ENCODE assay signal across 8 cellular contexts in genomic region chr13:48304132-48304876, GRCh38. TPM values are rescaled to one million over a fixed set of nuclear protein-coding genes. Genes with fewer than 3 reads are reported as not detected.
A peak's percentile ranks its signal among the peaks of the same experiment; 100 is the strongest.
DNase-seq lines count a peak whose midpoint lies in the region; ATAC-seq and TF ChIP-seq lines count a peak whose summit lies in the region.

No MANE protein-coding gene starts in this region.

- H3K4me1 ChIP-seq in endocrine pancreas (ENCODE audit: control insufficient read depth, insufficient read depth, low read length) (peaks cover 10% of the 10 kb centered on the region), mesenchymal stem cell (ENCODE audit: control insufficient read depth, insufficient read depth, low read depth, low read length) (peaks cover 3% of the 10 kb centered on the region), tibial nerve (peaks cover 0 to 42% (median 7%) of the 10 kb centered on the region in 4 donors)

- peak overlapping the region in 1 of 2 experiments; percentile 98 for H3K14ac ChIP-seq in mesenchymal stem cell (ENCODE audit: low read length in 2 of 2)

- H2AFZ ChIP-seq in mesenchymal stem cell (ENCODE audit: low read depth, low read length), result peak overlapping the region; percentile 99

- TF ChIP-seq CTCF in tibial nerve (IDR thresholded peaks at IDR 0.05), result no peak

- peak overlapping the region; percentile 91 for H3K9ac ChIP-seq in endocrine pancreas (ENCODE audit: control insufficient read depth, insufficient read depth, low read length)
- peak overlapping the region; percentile 99 for H3K9ac ChIP-seq in mesenchymal stem cell (ENCODE audit: low read length)

- TF ChIP-seq POLR2A in tibial nerve (IDR thresholded peaks at IDR 0.05), result no peak

- H3K27ac ChIP-seq in mesenchymal stem cell (ENCODE audit: low read length, poor library complexity, severe bottlenecking), result peak overlapping the region; percentile 22
- H3K27ac ChIP-seq in tibial nerve, result peak overlapping the region; percentile 89 to 100 (median 99)

- H4K91ac ChIP-seq in mesenchymal stem cell (ENCODE audit: low read length), result peak overlapping the region; percentile 73

- DNase-seq in activated CD4-positive, alpha-beta T cell treated with anti-CD3 and anti-CD28 coated beads, Interleukin-2, amount 10 ng/mL, durations not matched to agents 24 days and 14 days, result peak; percentile 81
- DNase-seq in activated CD4-positive, alpha-beta T cell treated with anti-CD3 and anti-CD28 coated beads, Interleukin-2, amount 50 U/mL, for 4 hours, result no peak
- DNase-seq in HT-29 (ENCODE audit: low spot score), result peak; percentile 74
- DNase-seq in T-helper 2 cell treated with Interferon-gamma antibody and Interleukin-4, amounts not matched to agents 5 μg/mL and 100 μg/mL, for 36 hours (ENCODE audit: low spot score), result no peak
- peak; percentile 77 for DNase-seq in mesenchymal stem cell
- DNase-seq in tibial nerve (ENCODE audit: low spot score in 2 of 2), result peak in 1 of 2 donors; percentile 47

- peak in 1 of 2 donors; percentile 45 for TF ChIP-seq EP300 in tibial nerve (IDR thresholded peaks at IDR 0.05)

- peak overlapping the region; percentile 87 for H2BK5ac ChIP-seq in mesenchymal stem cell (ENCODE audit: low read depth, low read length, poor library complexity, severe bottlenecking)

- H3K9me3 Mint-ChIP-seq in activated CD4-positive, alpha-beta T cell treated with anti-CD3 and anti-CD28 coated beads, Interleukin-2, amount 10 ng/mL, durations not matched to agents 24 days and 14 days, result no peaks in the 10 kb centered on the region
- H3K9me3 Mint-ChIP-seq in T-helper 2 cell treated with Interferon-gamma antibody and Interleukin-4, amounts not matched to agents 5 μg/mL and 100 μg/mL, for 36 hours, result no peaks in the 10 kb centered on the region

- H3K23ac ChIP-seq in mesenchymal stem cell (ENCODE audit: low read length in 2 of 2), result peak overlapping the region in 1 of 2 experiments; percentile 93

- peak overlapping the region; percentile 74 for H3K4me3 ChIP-seq in endocrine pancreas (ENCODE audit: control insufficient read depth, insufficient read depth, low read length)
- H3K4me3 ChIP-seq in mesenchymal stem cell (ENCODE audit: insufficient read depth in 1 of 2, low read depth in 1 of 2, low read length in 2 of 2), result peak overlapping the region; percentile 88 to 93
- H3K4me3 ChIP-seq in tibial nerve, result peak overlapping the region; percentile 67 to 96 (median 77)

- H3K18ac ChIP-seq in mesenchymal stem cell (ENCODE audit: low read depth in 1 of 2, low read length in 2 of 2), result peak overlapping the region; percentile 98 to 99

- intact Hi-C loops in activated CD4-positive, alpha-beta T cell treated with anti-CD3 and anti-CD28 coated beads, Interleukin-2, amount 10 ng/mL, durations not matched to agents 24 days and 14 days (cut with micrococcal nuclease), result loop anchor here (1.0 to 10.0 kb wide), 6 partner anchors 39 to 1630 kb away; partner anchors contain the start of genes FNDC3A, ITM2B and SPRYD7

- no peak overlapping the region for H2BK12ac ChIP-seq in mesenchymal stem cell (ENCODE audit: low read length in 2 of 2)

- peak overlapping the region; percentile 77 for H2BK120ac ChIP-seq in mesenchymal stem cell (ENCODE audit: low read depth, low read length)

- peak overlapping the region; percentile 87 for H4K8ac ChIP-seq in mesenchymal stem cell (ENCODE audit: low read length)

- H3K79me1 ChIP-seq in mesenchymal stem cell (replicated peaks; ENCODE audit: low read length, poor library complexity, severe bottlenecking), result no peaks in the 10 kb centered on the region

- peak overlapping the region; percentile 80 for H2BK15ac ChIP-seq in mesenchymal stem cell (ENCODE audit: low read depth, poor library complexity, severe bottlenecking)

- ATAC-seq in GM21526 (IDR thresholded peaks at IDR 0.05; ENCODE audit: low FRiP score, unreplicated experiment), result peak; percentile 78

- H3K27ac Mint-ChIP-seq in activated CD4-positive, alpha-beta T cell treated with anti-CD3 and anti-CD28 coated beads, Interleukin-2, amount 10 ng/mL, durations not matched to agents 24 days and 14 days, result peak overlapping the region; percentile 98
- H3K27ac Mint-ChIP-seq in T-helper 2 cell treated with Interferon-gamma antibody and Interleukin-4, amounts not matched to agents 5 μg/mL and 100 μg/mL, for 36 hours, result peak overlapping the region; percentile 96

- H3K4me2 ChIP-seq in mesenchymal stem cell (ENCODE audit: low read length, poor library complexity, severe bottlenecking), result peak overlapping the region; percentile 81

- peak overlapping the region; percentile 89 to 97 for H3K4ac ChIP-seq in mesenchymal stem cell (ENCODE audit: low read depth in 1 of 2, low read length in 2 of 2)

- H3K36me3 Mint-ChIP-seq in activated CD4-positive, alpha-beta T cell treated with anti-CD3 and anti-CD28 coated beads, Interleukin-2, amount 10 ng/mL, durations not matched to agents 24 days and 14 days (ENCODE audit: low read depth), result peaks cover 17% of the 10 kb centered on the region
- peaks cover 20% of the 10 kb centered on the region for H3K36me3 Mint-ChIP-seq in T-helper 2 cell treated with Interferon-gamma antibody and Interleukin-4, amounts not matched to agents 5 μg/mL and 100 μg/mL, for 36 hours (ENCODE audit: low read depth)

- H3K27me3 Mint-ChIP-seq in activated CD4-positive, alpha-beta T cell treated with anti-CD3 and anti-CD28 coated beads, Interleukin-2, amount 10 ng/mL, durations not matched to agents 24 days and 14 days, result no peaks in the 10 kb centered on the region
- H3K27me3 Mint-ChIP-seq in T-helper 2 cell treated with Interferon-gamma antibody and Interleukin-4, amounts not matched to agents 5 μg/mL and 100 μg/mL, for 36 hours (ENCODE audit: low read depth), result no peaks in the 10 kb centered on the region

- H3K36me3 ChIP-seq in endocrine pancreas (ENCODE audit: control insufficient read depth, insufficient read depth, low read length) (no peaks in the 10 kb centered on the region), mesenchymal stem cell (ENCODE audit: control insufficient read depth in 1 of 2, insufficient read depth in 2 of 2, low read depth in 1 of 2, low read length in 2 of 2) (peaks cover 2 to 10% of the 10 kb centered on the region in 2 experiments), tibial nerve (peaks cover 0 to 8% (median 0%) of the 10 kb centered on the region in 3 donors)

- H3K27me3 ChIP-seq in endocrine pancreas (ENCODE audit: control insufficient read depth, insufficient read depth, low read length), result no peaks in the 10 kb centered on the region
- H3K27me3 ChIP-seq in mesenchymal stem cell (ENCODE audit: control insufficient read depth in 1 of 2, insufficient read depth in 1 of 2, low read length in 2 of 2), result no peaks in the 10 kb centered on the region
- H3K27me3 ChIP-seq in tibial nerve, result no peaks in the 10 kb centered on the region

- no peak overlapping the region for H2AK5ac ChIP-seq in mesenchymal stem cell (ENCODE audit: low read length, severe bottlenecking)

- 3% methylated on average over 37 of the region's 37 CpGs for WGBS in mesenchymal stem cell
- 0% methylated on average over 34 to 37 of the region's 37 CpGs for WGBS in tibial nerve, 2 donors

- H3K9me3 ChIP-seq in endocrine pancreas (ENCODE audit: control insufficient read depth, low read length) (no peaks in the 10 kb centered on the region), mesenchymal stem cell (ENCODE audit: control insufficient read depth, low read length) (no peaks in the 10 kb centered on the region), tibial nerve (no peaks in the 10 kb centered on the region)

- peaks cover 23% of the 10 kb centered on the region for H3K4me1 Mint-ChIP-seq in activated CD4-positive, alpha-beta T cell treated with anti-CD3 and anti-CD28 coated beads, Interleukin-2, amount 10 ng/mL, durations not matched to agents 24 days and 14 days
- H3K4me1 Mint-ChIP-seq in T-helper 2 cell treated with Interferon-gamma antibody and Interleukin-4, amounts not matched to agents 5 μg/mL and 100 μg/mL, for 36 hours (ENCODE audit: low read depth), result peaks cover 30% of the 10 kb centered on the region

- H3K4me3 Mint-ChIP-seq in activated CD4-positive, alpha-beta T cell treated with anti-CD3 and anti-CD28 coated beads, Interleukin-2, amount 10 ng/mL, durations not matched to agents 24 days and 14 days, result peak overlapping the region; percentile 87
- H3K4me3 Mint-ChIP-seq in T-helper 2 cell treated with Interferon-gamma antibody and Interleukin-4, amounts not matched to agents 5 μg/mL and 100 μg/mL, for 36 hours, result peak overlapping the region; percentile 95

RNA-seq across cellular contexts. Expression of gene RB1, which starts 0.8 kb away (rescaled TPM):
- total RNA-seq in activated CD4-positive, alpha-beta T cell treated with anti-CD3 and anti-CD28 coated beads, Interleukin-2, amount 10 ng/mL, durations not matched to agents 24 days and 14 days, result 27.3 and 29.0 TPM in 2 replicates
- 18.1 and 21.3 TPM in 2 replicates for total RNA-seq in HT-29 (2014; rRNA removed; shearing (Covaris generic))
- polyA plus RNA-seq in mesenchymal stem cell (2013, experiment 1 of 2), result 23.0 TPM
- polyA plus RNA-seq in mesenchymal stem cell (2013, experiment 2 of 2), result 23.7 TPM
- total RNA-seq in tibial nerve, result 10 to 100 TPM; 31.0 to 59.7 (median 45.1) TPM

Comparison
In these comparisons a context has a peak if more than half of its experiments do, and no peak if none do; other contexts are left out.
1. DNase-seq: peak in activated CD4-positive, alpha-beta T cell treated with anti-CD3 and anti-CD28 coated beads, Interleukin-2, amount 10 ng/mL, durations not matched to agents 24 days and 14 days (single experiment), HT-29 (single experiment) and mesenchymal stem cell (single experiment); none in activated CD4-positive, alpha-beta T cell treated with anti-CD3 and anti-CD28 coated beads, Interleukin-2, amount 50 U/mL, for 4 hours (0 of 2) and T-helper 2 cell treated with Interferon-gamma antibody and Interleukin-4, amounts not matched to agents 5 μg/mL and 100 μg/mL, for 36 hours (single experiment).
2. Peak in every context shown above with its lines, with median percentiles within 50 percentile points of each other: H3K4me3 ChIP-seq.